9 cellular contexts compared by ENCODE assay signal in the genomic region with DNA sequence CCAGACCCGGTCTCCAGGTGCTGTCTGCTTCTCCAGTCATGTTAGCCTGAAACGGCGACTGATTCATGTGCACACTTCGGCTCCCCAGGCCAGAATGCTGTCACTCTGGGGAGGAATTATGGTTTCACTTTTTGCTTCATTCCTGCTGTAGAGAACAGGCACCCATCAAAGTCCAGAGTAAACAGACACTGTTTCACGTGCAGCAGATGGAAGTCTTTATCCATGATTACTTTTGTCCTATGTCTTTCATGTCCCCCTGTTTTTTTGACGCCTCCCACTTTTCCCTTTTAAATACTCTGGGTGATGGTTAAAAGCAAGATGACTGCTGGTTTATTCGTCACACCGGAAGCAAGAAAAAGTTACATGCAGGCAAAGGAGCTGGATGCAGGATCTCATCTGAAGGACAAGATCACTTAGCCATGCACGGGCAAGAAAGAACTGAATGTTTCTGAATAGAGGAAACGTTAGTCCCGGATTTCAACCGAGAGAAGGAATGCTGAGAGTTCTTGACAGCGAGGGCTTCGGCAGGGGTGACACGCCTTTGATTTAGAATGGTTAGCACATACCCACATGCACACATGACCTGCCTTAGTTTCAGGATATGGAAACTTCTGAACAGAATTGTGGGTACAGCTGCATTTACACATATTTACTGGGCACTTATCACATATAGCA.
DNase-seq lines count a peak whose midpoint lies in the region; ATAC-seq and TF ChIP-seq lines count a peak whose summit lies in the region.
"Had no signal": no experiment of that assay in that cellular context is flagged by ENCODE, and none has a peak within 500 bp of the region (broad histone marks: within the 10 kb centered on the region; RNA-seq: fewer than 3 reads in every experiment).

No MANE protein-coding gene starts in this region.

- H3K4me1 Mint-ChIP-seq in activated naive CD4-positive, alpha-beta T cell treated with anti-CD3 and anti-CD28 coated beads, Interleukin-2, amount 50 U/mL, for 24 hours, result peaks cover 33% of the 10 kb centered on the region

- H3K27me3 ChIP-seq in mucosa of rectum (ENCODE audit: control insufficient read depth in 2 of 2, insufficient read depth in 2 of 2, low read length in 2 of 2) (no peaks in the 10 kb centered on the region), uterus (no peaks in the 10 kb centered on the region)

- intact Hi-C loops in uterus (cut with DNase I; ENCODE audit: low total_unique reads), result no loop called here

- H3K27ac ChIP-seq in mucosa of rectum (ENCODE audit: low read depth in 2 of 2, low read length in 2 of 2), result peak overlapping the region; percentile 5 to 44
- peak overlapping the region; percentile 62 to 75 for H3K27ac ChIP-seq in uterus
- H3K27ac ChIP-seq: C4-2B had no signal

- peak overlapping the region; percentile 26 for H3K27ac Mint-ChIP-seq in activated naive CD4-positive, alpha-beta T cell treated with anti-CD3 and anti-CD28 coated beads, Interleukin-2, amount 50 U/mL, for 24 hours

- H3K4me3 ChIP-seq in choroid plexus epithelial cell (ENCODE audit: low read depth, low read length) (peak overlapping the region; percentile 27), mucosa of rectum (ENCODE audit: low read length in 2 of 2) (peak overlapping the region; percentile 50 to 51), uterus (peak overlapping the region; percentile 8 to 17)

- H3K4me1 ChIP-seq in mucosa of rectum (ENCODE audit: control insufficient read depth in 2 of 2, insufficient read depth in 2 of 2, low read length in 2 of 2) (peaks cover 4 to 5% of the 10 kb centered on the region in 2 donors), uterus (no peaks in the 10 kb centered on the region)

- TF ChIP-seq CTCF in choroid plexus epithelial cell (conservative IDR thresholded peaks at IDR 0.05; ENCODE audit: low read depth, low read length) (no peak), uterus (IDR thresholded peaks at IDR 0.05) (no peak)

- H3K9me3 Mint-ChIP-seq in activated naive CD4-positive, alpha-beta T cell treated with anti-CD3 and anti-CD28 coated beads, Interleukin-2, amount 50 U/mL, for 24 hours, result no peaks in the 10 kb centered on the region

- H3K36me3 ChIP-seq in mucosa of rectum (ENCODE audit: control insufficient read depth in 2 of 2, insufficient read depth in 2 of 2, low read length in 2 of 2) (no peaks in the 10 kb centered on the region), uterus (no peaks in the 10 kb centered on the region)

- peak overlapping the region; percentile 78 for H3K4me3 Mint-ChIP-seq in activated naive CD4-positive, alpha-beta T cell treated with anti-CD3 and anti-CD28 coated beads, Interleukin-2, amount 50 U/mL, for 24 hours

- no peak for ATAC-seq in HG03095 (IDR thresholded peaks at IDR 0.05; ENCODE audit: unreplicated experiment)

- no peaks in the 10 kb centered on the region for H3K36me3 Mint-ChIP-seq in activated naive CD4-positive, alpha-beta T cell treated with anti-CD3 and anti-CD28 coated beads, Interleukin-2, amount 50 U/mL, for 24 hours

- DNase-seq in activated naive CD4-positive, alpha-beta T cell treated with anti-CD3 and anti-CD28 coated beads, Interleukin-2, amount 50 U/mL, for 16 hours, result no peak
- DNase-seq in choroid plexus epithelial cell (ENCODE audit: low read depth) (peak; percentile 70), uterus (no peak), OCI-M2 (lab: John Stamatoyannopoulos, UW; ENCODE audit: unreplicated experiment) (no peak), SKM-1 (lab: John Stamatoyannopoulos, UW; ENCODE audit: unreplicated experiment) (no peak)

- H3K9me3 ChIP-seq in mucosa of rectum (ENCODE audit: control insufficient read depth in 2 of 2, low read length in 2 of 2), result no peaks in the 10 kb centered on the region
- H3K9me3 ChIP-seq in uterus, result no peaks in the 10 kb centered on the region

- TF ChIP-seq POLR2A in uterus (IDR thresholded peaks at IDR 0.05), result no peak

- H3K27me3 Mint-ChIP-seq in activated naive CD4-positive, alpha-beta T cell treated with anti-CD3 and anti-CD28 coated beads, Interleukin-2, amount 50 U/mL, for 24 hours, result no peaks in the 10 kb centered on the region

- peak overlapping the region; percentile 16 to 42 for H3K9ac ChIP-seq in mucosa of rectum (ENCODE audit: low read depth in 1 of 2, low read length in 2 of 2)
